Comparison of ENCODE assay signal across 8 cellular contexts in the genomic region with DNA sequence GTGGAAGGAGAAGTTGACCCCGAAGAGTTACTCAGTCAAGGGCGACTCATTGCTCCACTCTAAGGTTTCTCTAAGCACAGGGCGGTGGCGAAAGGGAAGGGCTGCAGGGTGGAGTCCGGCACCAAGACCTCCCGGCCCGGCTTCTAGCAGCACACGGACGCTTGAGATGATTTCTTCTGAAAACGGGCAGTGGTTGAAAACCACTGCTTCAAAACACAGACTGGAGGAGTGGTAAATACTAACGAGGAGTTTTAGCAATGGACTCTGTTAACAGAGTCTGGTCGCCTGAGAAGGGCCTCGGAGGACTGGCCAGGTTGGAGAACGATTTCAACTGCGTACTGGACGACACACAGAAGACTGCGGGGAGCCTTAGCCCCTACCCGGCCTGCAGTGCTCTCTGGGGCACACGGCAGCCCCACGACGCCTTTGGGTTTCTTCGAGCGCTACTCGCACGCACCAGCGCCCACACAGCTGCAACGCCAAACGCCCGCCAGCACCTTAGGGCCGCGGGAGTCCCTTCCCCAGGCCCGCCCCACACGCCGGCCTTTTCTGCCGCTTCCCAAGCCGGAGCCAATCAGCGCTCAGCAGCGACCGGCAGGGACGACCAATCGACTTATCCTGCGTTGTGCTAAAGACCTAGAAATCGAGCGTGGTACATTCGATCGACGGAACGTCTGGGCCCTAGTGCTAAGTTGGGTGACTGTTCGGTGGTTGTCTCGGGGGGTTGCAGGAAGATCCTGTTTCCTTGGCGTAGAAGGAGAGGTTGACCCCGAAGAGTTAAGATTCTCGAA. TPM values are rescaled to one million over a fixed set of nuclear protein-coding genes. Genes with fewer than 3 reads are reported as not detected.
DNase-seq lines count a peak whose midpoint lies in the region; ATAC-seq and TF ChIP-seq lines count a peak whose summit lies in the region.

No MANE protein-coding gene starts in this region.

- peak; percentile 91 for DNase-seq in Daoy (ENCODE audit: low read depth)
- DNase-seq in M059J (ENCODE audit: low read depth) = peak; percentile 82
- peak; percentile 86 for DNase-seq in activated naive CD8-positive, alpha-beta T cell treated with anti-CD3 and anti-CD28 coated beads for 36 hours
- peak; percentile 94 for DNase-seq in Right ventricle myocardium inferior (ENCODE audit: missing footprints)
- peak; percentile 68 to 82 (median 77) for DNase-seq in ovary
- DNase-seq in tibial artery = peak; percentile 83 to 90

- WGBS in ovary, 3 donors = 2 to 3% (median 2%) methylated on average over 52 to 53 of the region's 53 CpGs

- H3K27ac ChIP-seq in ovary = peak overlapping the region in 1 of 2 donors; percentile 41
- peak overlapping the region; percentile 59 to 61 for H3K27ac ChIP-seq in tibial artery

- intact Hi-C loops in Right ventricle myocardium inferior (cut with DNase I) (loop anchor here (5.0 kb wide), 1 partner anchor 257 kb away; a partner anchor contains a TSS), ovary (cut with DNase I) (no loop called here), tibial artery (cut with DNase I; ENCODE audit: low total_unique reads) (no loop called here)

- H3K4me3 ChIP-seq in ovary = peak overlapping the region; percentile 49
- H3K4me3 ChIP-seq in tibial artery = peak overlapping the region; percentile 59 to 76

- peaks cover 4% of the 10 kb centered on the region for H3K9me3 Mint-ChIP-seq in activated naive CD8-positive, alpha-beta T cell treated with anti-CD3 and anti-CD28 coated beads for 36 hours

- H3K9me3 ChIP-seq in ovary (no peaks in the 10 kb centered on the region), tibial artery (no peaks in the 10 kb centered on the region)

- H3K4me1 ChIP-seq in ovary (ENCODE audit: insufficient read depth) (peaks cover 11% of the 10 kb centered on the region), tibial artery (peaks cover 0 to 26% (median 21%) of the 10 kb centered on the region in 4 donors)

- H3K27me3 Mint-ChIP-seq in activated naive CD8-positive, alpha-beta T cell treated with anti-CD3 and anti-CD28 coated beads for 36 hours = peaks cover 40% of the 10 kb centered on the region

- ATAC-seq in GM21786 (IDR thresholded peaks at IDR 0.05; ENCODE audit: unreplicated experiment) (peak; percentile 86), SK-N-SH treated with all-trans-retinoic acid at 6 μM for 48 hours (peak; percentile 99), Right ventricle myocardium inferior (peak; percentile 97)

- no peak for TF ChIP-seq POLR2A in ovary (IDR thresholded peaks at IDR 0.05)

- H3K4me3 Mint-ChIP-seq in activated naive CD8-positive, alpha-beta T cell treated with anti-CD3 and anti-CD28 coated beads for 36 hours = peak overlapping the region; percentile 92

- no peak for TF ChIP-seq CTCF in ovary (IDR thresholded peaks at IDR 0.05)
- no peak for TF ChIP-seq CTCF in tibial artery (IDR thresholded peaks at IDR 0.05)

- H3K36me3 ChIP-seq in ovary (no peaks in the 10 kb centered on the region), tibial artery (no peaks in the 10 kb centered on the region)

- peaks cover 24% of the 10 kb centered on the region for H3K4me1 Mint-ChIP-seq in activated naive CD8-positive, alpha-beta T cell treated with anti-CD3 and anti-CD28 coated beads for 36 hours

- H3K36me3 Mint-ChIP-seq in activated naive CD8-positive, alpha-beta T cell treated with anti-CD3 and anti-CD28 coated beads for 36 hours = peaks cover 21% of the 10 kb centered on the region

- peak overlapping the region; percentile 83 for H3K27ac Mint-ChIP-seq in activated naive CD8-positive, alpha-beta T cell treated with anti-CD3 and anti-CD28 coated beads for 36 hours

- no peak for TF ChIP-seq EP300 in ovary (IDR thresholded peaks at IDR 0.05)

- no peaks in the 10 kb centered on the region for H3K27me3 ChIP-seq in ovary
- H3K27me3 ChIP-seq in tibial artery = peaks cover 0 to 27% of the 10 kb centered on the region in 2 donors

TF ChIP-seq in SK-N-SH treated with all-trans-retinoic acid at 6 μM for 48 hours, 23 proteins besides CTCF, POLR2A, EP300 and RAD21 (continues in another document):
- TF ChIP-seq ARNTL (CRISPR knock-in tag; IDR thresholded peaks at IDR 0.05; ENCODE audit: borderline replicate concordance, low read depth) (no peak), RARB (CRISPR knock-in tag; IDR thresholded peaks at IDR 0.05) (no peak), ISL1 (CRISPR knock-in tag; IDR thresholded peaks at IDR 0.05) (no peak), ZC3H10 (CRISPR knock-in tag; IDR thresholded peaks at IDR 0.05) (no peak), ESRRG (CRISPR knock-in tag; IDR thresholded peaks at IDR 0.05) (no peak), SNAI2 (CRISPR knock-in tag; IDR thresholded peaks at IDR 0.05) (no peak), ZFP3 (CRISPR knock-in tag; IDR thresholded peaks at IDR 0.05) (no peak; the same call in 1 of the 2 replicates), ZNF70 (CRISPR knock-in tag; IDR thresholded peaks at IDR 0.05) (no peak), TOX (CRISPR knock-in tag; IDR thresholded peaks at IDR 0.05; ENCODE audit: borderline replicate concordance) (no peak), BACH2 (CRISPR knock-in tag; IDR thresholded peaks at IDR 0.05; ENCODE audit: borderline replicate concordance) (no peak), PPARA (CRISPR knock-in tag; IDR thresholded peaks at IDR 0.05; ENCODE audit: borderline replicate concordance) (no peak), OSR1 (CRISPR knock-in tag; IDR thresholded peaks at IDR 0.05) (no peak), ZFP30 (CRISPR knock-in tag; IDR thresholded peaks at IDR 0.05) (no peak)
- TF ChIP-seq, protein P1, sequence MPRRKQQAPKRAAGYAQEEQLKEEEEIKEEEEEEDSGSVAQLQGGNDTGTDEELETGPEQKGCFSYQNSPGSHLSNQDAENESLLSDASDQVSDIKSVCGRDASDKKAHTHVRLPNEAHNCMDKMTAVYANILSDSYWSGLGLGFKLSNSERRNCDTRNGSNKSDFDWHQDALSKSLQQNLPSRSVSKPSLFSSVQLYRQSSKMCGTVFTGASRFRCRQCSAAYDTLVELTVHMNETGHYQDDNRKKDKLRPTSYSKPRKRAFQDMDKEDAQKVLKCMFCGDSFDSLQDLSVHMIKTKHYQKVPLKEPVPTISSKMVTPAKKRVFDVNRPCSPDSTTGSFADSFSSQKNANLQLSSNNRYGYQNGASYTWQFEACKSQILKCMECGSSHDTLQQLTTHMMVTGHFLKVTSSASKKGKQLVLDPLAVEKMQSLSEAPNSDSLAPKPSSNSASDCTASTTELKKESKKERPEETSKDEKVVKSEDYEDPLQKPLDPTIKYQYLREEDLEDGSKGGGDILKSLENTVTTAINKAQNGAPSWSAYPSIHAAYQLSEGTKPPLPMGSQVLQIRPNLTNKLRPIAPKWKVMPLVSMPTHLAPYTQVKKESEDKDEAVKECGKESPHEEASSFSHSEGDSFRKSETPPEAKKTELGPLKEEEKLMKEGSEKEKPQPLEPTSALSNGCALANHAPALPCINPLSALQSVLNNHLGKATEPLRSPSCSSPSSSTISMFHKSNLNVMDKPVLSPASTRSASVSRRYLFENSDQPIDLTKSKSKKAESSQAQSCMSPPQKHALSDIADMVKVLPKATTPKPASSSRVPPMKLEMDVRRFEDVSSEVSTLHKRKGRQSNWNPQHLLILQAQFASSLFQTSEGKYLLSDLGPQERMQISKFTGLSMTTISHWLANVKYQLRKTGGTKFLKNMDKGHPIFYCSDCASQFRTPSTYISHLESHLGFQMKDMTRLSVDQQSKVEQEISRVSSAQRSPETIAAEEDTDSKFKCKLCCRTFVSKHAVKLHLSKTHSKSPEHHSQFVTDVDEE (CRISPR knock-in tag; IDR thresholded peaks at IDR 0.05) = no peak; the same call in 1 of the 2 replicates
- TF ChIP-seq, protein P2, sequence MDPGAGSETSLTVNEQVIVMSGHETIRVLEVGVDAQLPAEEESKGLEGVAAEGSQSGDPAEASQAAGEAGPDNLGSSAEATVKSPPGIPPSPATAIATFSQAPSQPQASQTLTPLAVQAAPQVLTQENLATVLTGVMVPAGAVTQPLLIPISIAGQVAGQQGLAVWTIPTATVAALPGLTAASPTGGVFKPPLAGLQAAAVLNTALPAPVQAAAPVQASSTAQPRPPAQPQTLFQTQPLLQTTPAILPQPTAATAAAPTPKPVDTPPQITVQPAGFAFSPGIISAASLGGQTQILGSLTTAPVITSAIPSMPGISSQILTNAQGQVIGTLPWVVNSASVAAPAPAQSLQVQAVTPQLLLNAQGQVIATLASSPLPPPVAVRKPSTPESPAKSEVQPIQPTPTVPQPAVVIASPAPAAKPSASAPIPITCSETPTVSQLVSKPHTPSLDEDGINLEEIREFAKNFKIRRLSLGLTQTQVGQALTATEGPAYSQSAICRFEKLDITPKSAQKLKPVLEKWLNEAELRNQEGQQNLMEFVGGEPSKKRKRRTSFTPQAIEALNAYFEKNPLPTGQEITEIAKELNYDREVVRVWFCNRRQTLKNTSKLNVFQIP (CRISPR knock-in tag; IDR thresholded peaks at IDR 0.05; ENCODE audit: borderline replicate concordance, low read depth) = no peak
- TF ChIP-seq, protein P3, sequence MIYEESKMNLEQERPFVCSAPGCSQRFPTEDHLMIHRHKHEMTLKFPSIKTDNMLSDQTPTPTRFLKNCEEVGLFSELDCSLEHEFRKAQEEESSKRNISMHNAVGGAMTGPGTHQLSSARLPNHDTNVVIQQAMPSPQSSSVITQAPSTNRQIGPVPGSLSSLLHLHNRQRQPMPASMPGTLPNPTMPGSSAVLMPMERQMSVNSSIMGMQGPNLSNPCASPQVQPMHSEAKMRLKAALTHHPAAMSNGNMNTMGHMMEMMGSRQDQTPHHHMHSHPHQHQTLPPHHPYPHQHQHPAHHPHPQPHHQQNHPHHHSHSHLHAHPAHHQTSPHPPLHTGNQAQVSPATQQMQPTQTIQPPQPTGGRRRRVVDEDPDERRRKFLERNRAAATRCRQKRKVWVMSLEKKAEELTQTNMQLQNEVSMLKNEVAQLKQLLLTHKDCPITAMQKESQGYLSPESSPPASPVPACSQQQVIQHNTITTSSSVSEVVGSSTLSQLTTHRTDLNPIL (CRISPR knock-in tag; IDR thresholded peaks at IDR 0.05; ENCODE audit: low read depth) = no peak

RNA-seq across cellular contexts. Expression of a gene that starts 14.4 kb away (rescaled TPM):
- total RNA-seq in Daoy (2014; rRNA removed; shearing (Covaris generic)) = not detected in 2 replicates
- total RNA-seq in M059J (2014; rRNA removed; shearing (Covaris generic)) = 0.42 TPM in 1 of 2 replicates, not detected in the other
- total RNA-seq in activated naive CD8-positive, alpha-beta T cell treated with anti-CD3 and anti-CD28 coated beads for 36 hours = not detected
- total RNA-seq in Right ventricle myocardium inferior (13.4 TPM), ovary (10 to 100 TPM in 1 of 7 donors, 1 to 10 TPM in 6; 1.1 to 21.8 (median 3.1) TPM)
- 10 to 100 TPM in 1 of 2 donors, 1 to 10 TPM in 1; 9.4 to 39.3 TPM for polyA plus RNA-seq in ovary

RNA-seq across cellular contexts. Expression of a gene that starts 56.6 kb away (rescaled TPM):
- total RNA-seq in Daoy (2014; rRNA removed; shearing (Covaris generic)) = 7.9 and 8.2 TPM in 2 replicates
- total RNA-seq in M059J (2014; rRNA removed; shearing (Covaris generic)) = 32.2 and 35.5 TPM in 2 replicates
- total RNA-seq in activated naive CD8-positive, alpha-beta T cell treated with anti-CD3 and anti-CD28 coated beads for 36 hours = 10 to 100 TPM; 18.6 to 24.2 TPM
- total RNA-seq in Right ventricle myocardium inferior (10.3 TPM), ovary (10 to 100 TPM; 10.8 to 24.0 (median 18.8) TPM)
- 10 to 100 TPM in 1 of 2 donors, 1 to 10 TPM in 1; 7.6 to 19.3 TPM for polyA plus RNA-seq in ovary
